1 cellular context compared by ENCODE assay signal in the genomic region with DNA sequence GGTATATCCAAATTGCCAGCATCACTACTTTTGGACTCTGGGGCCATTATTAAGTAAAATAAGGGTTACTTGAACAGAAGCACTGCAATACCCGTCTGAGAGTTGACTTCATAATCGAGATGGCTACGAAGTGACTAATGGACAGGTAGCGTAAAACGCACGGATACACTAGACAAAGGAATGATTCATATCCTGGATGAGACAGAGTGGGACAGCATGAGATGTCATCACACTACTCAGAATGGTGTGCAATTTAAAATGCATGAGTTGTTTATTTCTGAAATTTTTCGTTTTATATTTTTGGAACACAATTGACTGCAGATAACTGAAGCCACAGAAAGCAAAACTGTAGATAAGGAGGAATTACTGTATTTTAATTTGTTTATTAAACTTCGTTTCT.
A peak's percentile ranks its signal among the peaks of the same experiment; 100 is the strongest.
TF ChIP-seq lines count a peak whose summit lies in the region.

No MANE protein-coding gene starts in this region.

TF ChIP-seq in IMR-90, 13 proteins besides CTCF, POLR2A, EP300 and RAD21:
- TF ChIP-seq BHLHE40 (IDR thresholded peaks at IDR 0.05; ENCODE audit: low read depth, low read length) (0 out of 2 replicates have a peak, but pooled peaks have one; percentile 29), RFX5 (IDR thresholded peaks at IDR 0.05; ENCODE audit: low read depth, low read length) (no peak), CEBPB (IDR thresholded peaks at IDR 0.05; ENCODE audit: low read depth, low read length) (peak; percentile 74), FOS (IDR thresholded peaks at IDR 0.05; ENCODE audit: low read depth, low read length) (peak; percentile 68)
- TF ChIP-seq, protein P1, sequence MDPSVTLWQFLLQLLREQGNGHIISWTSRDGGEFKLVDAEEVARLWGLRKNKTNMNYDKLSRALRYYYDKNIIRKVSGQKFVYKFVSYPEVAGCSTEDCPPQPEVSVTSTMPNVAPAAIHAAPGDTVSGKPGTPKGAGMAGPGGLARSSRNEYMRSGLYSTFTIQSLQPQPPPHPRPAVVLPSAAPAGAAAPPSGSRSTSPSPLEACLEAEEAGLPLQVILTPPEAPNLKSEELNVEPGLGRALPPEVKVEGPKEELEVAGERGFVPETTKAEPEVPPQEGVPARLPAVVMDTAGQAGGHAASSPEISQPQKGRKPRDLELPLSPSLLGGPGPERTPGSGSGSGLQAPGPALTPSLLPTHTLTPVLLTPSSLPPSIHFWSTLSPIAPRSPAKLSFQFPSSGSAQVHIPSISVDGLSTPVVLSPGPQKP (IDR thresholded peaks at IDR 0.05; ENCODE audit: borderline replicate concordance, low read depth, low read length), result no peak
- TF ChIP-seq, protein P2, sequence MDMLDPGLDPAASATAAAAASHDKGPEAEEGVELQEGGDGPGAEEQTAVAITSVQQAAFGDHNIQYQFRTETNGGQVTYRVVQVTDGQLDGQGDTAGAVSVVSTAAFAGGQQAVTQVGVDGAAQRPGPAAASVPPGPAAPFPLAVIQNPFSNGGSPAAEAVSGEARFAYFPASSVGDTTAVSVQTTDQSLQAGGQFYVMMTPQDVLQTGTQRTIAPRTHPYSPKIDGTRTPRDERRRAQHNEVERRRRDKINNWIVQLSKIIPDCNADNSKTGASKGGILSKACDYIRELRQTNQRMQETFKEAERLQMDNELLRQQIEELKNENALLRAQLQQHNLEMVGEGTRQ (IDR thresholded peaks at IDR 0.05; ENCODE audit: low read depth, low read length), result no peak
TF ChIP-seq in IMR-90: peak in this region for 3.
